In the genomic region with DNA sequence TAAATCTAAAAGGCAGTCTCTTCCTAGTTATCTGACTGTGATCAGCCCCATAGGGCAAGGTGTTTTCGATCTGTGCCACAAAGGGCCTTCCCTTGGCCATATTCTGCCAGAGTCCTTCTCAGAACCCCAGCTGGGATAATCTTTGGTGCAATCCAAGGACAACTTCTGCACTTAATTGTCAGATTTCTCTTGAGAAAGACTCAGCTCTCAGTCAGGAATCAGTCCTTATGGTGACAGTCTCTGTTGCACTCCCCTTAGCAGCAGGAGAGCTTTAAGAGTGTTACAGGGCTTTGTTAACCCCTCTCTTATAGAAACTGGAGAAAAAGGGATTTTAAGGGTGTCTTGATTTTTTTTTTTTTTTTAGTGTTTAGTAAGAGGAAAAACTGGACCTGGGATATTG, we compare ENCODE assay signal across 20 cellular contexts. TPM values are rescaled to one million over a fixed set of nuclear protein-coding genes. Genes with fewer than 3 reads are reported as not detected.
DNase-seq lines count a peak whose midpoint lies in the region; TF ChIP-seq lines count a peak whose summit lies in the region.
"Had no signal": no experiment of that assay in that cellular context is flagged by ENCODE, and none has a peak within 500 bp of the region (broad histone marks: within the 10 kb centered on the region; RNA-seq: fewer than 3 reads in every experiment).

No MANE protein-coding gene starts in this region.

- no peak overlapping the region for H4K5ac ChIP-seq in H9 (ENCODE audit: insufficient read length, low read depth, low read length)

- H3K23me2 ChIP-seq in H9 (ENCODE audit: insufficient read length, low read depth, low read length, poor library complexity, severe bottlenecking), result no peaks in the 10 kb centered on the region

- H3K18ac ChIP-seq in H9 (ENCODE audit: insufficient read length, low read depth, low read length), result no peak overlapping the region
- no peak overlapping the region for H3K18ac ChIP-seq in neuronal stem cell (ENCODE audit: low read length)

- H3K14ac ChIP-seq in H9 (ENCODE audit: insufficient read depth, low read length), result no peak overlapping the region
- no peak overlapping the region for H3K14ac ChIP-seq in neuronal stem cell (ENCODE audit: low read length)

- H3K27ac ChIP-seq in A673 (ENCODE audit: low read depth, low read length, poor library complexity, severe bottlenecking) (peak overlapping the region; percentile 10), H9 (ENCODE audit: insufficient read length, low read depth, low read length) (no peak overlapping the region), ectodermal cell (ENCODE audit: insufficient read depth, low read depth, low read length, poor library complexity, severe bottlenecking) (peak overlapping the region; percentile 23), neuronal stem cell (replicated peaks; ENCODE audit: low read length) (peak overlapping the region; percentile 58)
- H3K27ac ChIP-seq: HL-60 had no signal

- peaks cover 5 to 8% of the 10 kb centered on the region in 2 experiments for H3K4me1 Mint-ChIP-seq in H9

- H3K9me3 ChIP-seq in A673 (ENCODE audit: low read depth, low read length, poor library complexity, severe bottlenecking), result no peaks in the 10 kb centered on the region
- H3K9me3 ChIP-seq in H9 (ENCODE audit: control insufficient read depth, low read depth, low read length), result no peaks in the 10 kb centered on the region
- H3K9me3 ChIP-seq in ectodermal cell (ENCODE audit: control insufficient read depth, low read length), result no peaks in the 10 kb centered on the region
- H3K9me3 ChIP-seq in neuronal stem cell (replicated peaks in 1 of 2; ENCODE audit: control insufficient read depth in 2 of 2, insufficient read depth in 1 of 2, low read depth in 1 of 2, low read length in 2 of 2), result no peaks in the 10 kb centered on the region
- H3K9me3 ChIP-seq: BE2C had no signal

- no peak overlapping the region for H2BK20ac ChIP-seq in H9 (ENCODE audit: low read depth, low read length, poor library complexity, severe bottlenecking)

- no peaks in the 10 kb centered on the region; a peak in 1 of 7 replicates for H3K36me3 Mint-ChIP-seq in H9 (ENCODE audit: insufficient read depth in 1 of 3, low read depth in 3 of 3)

- H3K9me3 Mint-ChIP-seq in H9, result peaks cover 0 to 2% of the 10 kb centered on the region in 2 experiments; a peak in 2 of 5 replicates

- peak; percentile 69 for DNase-seq in A673 (ENCODE audit: low spot score)
- no peak for DNase-seq in H9
- no peak for DNase-seq in neuronal stem cell (ENCODE audit: low spot score)
- DNase-seq in effector CD8-positive, alpha-beta T cell (lab: John Stamatoyannopoulos, UW), result no peak
- DNase-seq in islet precursor cell, result no peak
- no peak for DNase-seq in NCI-H1092 (lab: John Stamatoyannopoulos, UW)
- DNase-seq: ACHN; BE2C; C1 segment of cervical spinal cord; CD4-positive, CD25-positive, alpha-beta regulatory T cell; CD8-positive, alpha-beta memory T cell; COR-L47; DMS 273 treated with DMSO at 0.1 percent for 48 hours; DMS53; DND-41; EL; HCEC 1CT had no signal

- no peak overlapping the region for H3K4ac ChIP-seq in H9 (ENCODE audit: low read depth, low read length)
- H3K4ac ChIP-seq in neuronal stem cell (ENCODE audit: low read length), result no peak overlapping the region

- H3T11ph ChIP-seq in H9 (ENCODE audit: low read length), result no peak overlapping the region

- TF ChIP-seq CTCF in A673 (conservative IDR thresholded peaks at IDR 0.05; ENCODE audit: low read depth, low read length), result no peak
- no peak for TF ChIP-seq CTCF in H9 (conservative IDR thresholded peaks at IDR 0.05)

- H3K79me1 ChIP-seq in H9 (ENCODE audit: insufficient read depth, low read depth, low read length, poor library complexity, severe bottlenecking), result no peaks in the 10 kb centered on the region
- H3K79me1 ChIP-seq in neuronal stem cell (ENCODE audit: low read depth, low read length), result no peaks in the 10 kb centered on the region

- no peak overlapping the region for H3K56ac ChIP-seq in H9 (ENCODE audit: insufficient read length, low read depth, low read length)

- POLR2A ChIA-PET in A673 (lab: Charles Lee; ENCODE audit: low non-redundant PET), result no interaction called here

- H3K9ac ChIP-seq in H9 (ENCODE audit: extremely low read depth, insufficient read length, low read length) (no peak overlapping the region), neuronal stem cell (ENCODE audit: low read depth, low read length, poor library complexity) (no peak overlapping the region)

- no peak overlapping the region for H2BK15ac ChIP-seq in H9 (ENCODE audit: low read depth, low read length)
- no peak overlapping the region for H2BK15ac ChIP-seq in neuronal stem cell (ENCODE audit: low read length)

- H3K27me3 ChIP-seq in A673 (replicated peaks; ENCODE audit: insufficient read depth, low read depth, low read length, poor library complexity), result no peaks in the 10 kb centered on the region
- H3K27me3 ChIP-seq in H9 (ENCODE audit: insufficient read depth, low read length), result no peaks in the 10 kb centered on the region
- H3K27me3 ChIP-seq in ectodermal cell (ENCODE audit: control insufficient read depth, insufficient read depth, low read length, poor library complexity, severe bottlenecking), result no peaks in the 10 kb centered on the region
- no peaks in the 10 kb centered on the region for H3K27me3 ChIP-seq in neuronal stem cell (ENCODE audit: control insufficient read depth in 3 of 3, insufficient read depth in 3 of 3, low read depth in 1 of 3, low read length in 3 of 3)
- H3K27me3 ChIP-seq: BE2C had no signal

- no peak overlapping the region for H3K4me3 Mint-ChIP-seq in H9
- H3K4me3 Mint-ChIP-seq: CD4-positive, CD25-positive, alpha-beta regulatory T cell; CD8-positive, alpha-beta memory T cell had no signal

- H2AFZ ChIP-seq in H9 (ENCODE audit: low read length) (no peak overlapping the region), neuronal stem cell (ENCODE audit: low read length) (peak overlapping the region; percentile 35)

- H3K79me2 ChIP-seq in H9 (ENCODE audit: insufficient read depth, low read length), result no peaks in the 10 kb centered on the region

- H4K8ac ChIP-seq in H9 (replicated peaks; ENCODE audit: insufficient read length, low read depth, low read length), result no peak overlapping the region
- no peak overlapping the region for H4K8ac ChIP-seq in neuronal stem cell (ENCODE audit: low read depth, low read length)

- H3K4me3 ChIP-seq in A673 (ENCODE audit: low read depth, low read length, poor library complexity, severe bottlenecking), result no peak overlapping the region
- H3K4me3 ChIP-seq in ectodermal cell (ENCODE audit: insufficient read depth, low read depth, low read length), result no peak overlapping the region
- no peak overlapping the region for H3K4me3 ChIP-seq in neuronal stem cell (ENCODE audit: low read length in 2 of 2)
- H3K4me3 ChIP-seq: GM12878 had no signal

- no peak overlapping the region for H2AK5ac ChIP-seq in H9 (ENCODE audit: insufficient read length, low read length)
- H2AK5ac ChIP-seq in neuronal stem cell (ENCODE audit: low read depth, low read length), result no peak overlapping the region

- H3K36me3 ChIP-seq in A673 (ENCODE audit: insufficient read depth, low read length, poor library complexity, severe bottlenecking) (no peaks in the 10 kb centered on the region), ectodermal cell (ENCODE audit: control insufficient read depth, insufficient read depth, low read length) (no peaks in the 10 kb centered on the region), neuronal stem cell (replicated peaks in 1 of 2; ENCODE audit: control insufficient read depth in 2 of 2, insufficient read depth in 2 of 2, low read length in 2 of 2) (no peaks in the 10 kb centered on the region)
- H3K36me3 ChIP-seq: BE2C had no signal

- CTCF ChIA-PET in A673 (lab: Charles Lee), result no interaction called here

- H2BK12ac ChIP-seq in H9 (ENCODE audit: insufficient read length, low read depth, low read length), result no peak overlapping the region
- no peak overlapping the region for H2BK12ac ChIP-seq in neuronal stem cell (ENCODE audit: low read length)

- BruUV-seq in A673 (replicated peaks; lab: Mats Ljungman, UMichigan), result no TSS peak

- no peak overlapping the region for H4K91ac ChIP-seq in H9 (ENCODE audit: insufficient read length, low read depth, low read length)
- no peak overlapping the region for H4K91ac ChIP-seq in neuronal stem cell (ENCODE audit: low read depth, low read length, poor library complexity)

- peak overlapping the region in 2 of 3 experiments; percentile 36 to 86; a peak in 2 of 7 replicates for H3K27ac Mint-ChIP-seq in H9
- H3K27ac Mint-ChIP-seq: CD8-positive, alpha-beta memory T cell had no signal

- H3K27me3 Mint-ChIP-seq in H9 (ENCODE audit: low read depth), result no peaks in the 10 kb centered on the region
- H3K27me3 Mint-ChIP-seq: CD4-positive, CD25-positive, alpha-beta regulatory T cell; CD8-positive, alpha-beta memory T cell had no signal

- H3K4me1 ChIP-seq in A673 (ENCODE audit: insufficient read depth, low read length, poor library complexity, severe bottlenecking) (peaks cover 22% of the 10 kb centered on the region), H9 (ENCODE audit: insufficient read depth, low read length) (no peaks in the 10 kb centered on the region), ectodermal cell (ENCODE audit: control insufficient read depth, insufficient read depth, low read length) (peaks cover 2% of the 10 kb centered on the region), neuronal stem cell (ENCODE audit: control insufficient read depth in 2 of 2, insufficient read depth in 1 of 2, low read depth in 1 of 2, low read length in 2 of 2) (no peaks in the 10 kb centered on the region)
- H3K4me1 ChIP-seq: BE2C had no signal

- no peak overlapping the region for H3K4me2 ChIP-seq in H9 (ENCODE audit: insufficient read depth, insufficient read length, low read length)
- no peak overlapping the region for H3K4me2 ChIP-seq in neuronal stem cell (ENCODE audit: insufficient read depth, low read length, poor library complexity, severe bottlenecking)

- H3K23ac ChIP-seq in H9 (ENCODE audit: insufficient read length, low read depth, low read length) (no peak overlapping the region), neuronal stem cell (ENCODE audit: low read depth, low read length, poor library complexity) (no peak overlapping the region)

- no peaks in the 10 kb centered on the region for H4K20me1 ChIP-seq in H9 (ENCODE audit: control insufficient read depth, insufficient read depth, insufficient read length)

- intact Hi-C loops in A673 (cut with micrococcal nuclease; ENCODE audit: unreplicated experiment), result no loop called here

- H2BK5ac ChIP-seq in H9 (ENCODE audit: insufficient read length, low read length) (no peak overlapping the region), neuronal stem cell (ENCODE audit: low read length) (no peak overlapping the region)

- no peak overlapping the region for H2BK120ac ChIP-seq in H9 (ENCODE audit: low read depth, low read length, poor library complexity, severe bottlenecking)
- no peak overlapping the region for H2BK120ac ChIP-seq in neuronal stem cell (ENCODE audit: low read depth, low read length)

- no CpG with 5 or more reads among the region's 1 CpG for WGBS in H9 (ENCODE audit: extremely low coverage, insufficient read length, low lambda C conversion rate)
- WGBS in ectodermal cell, 2 experiments, result 31 to 42% methylated on average over 1 of the region's 1 CpG
- no CpG with 5 or more reads among the region's 1 CpG for WGBS in neuronal stem cell (ENCODE audit: extremely low coverage in 2 of 2, insufficient read length in 2 of 2, insufficient replicate concordance in 1 of 2), 2 donors

RNA-seq across cellular contexts. Expression of gene RFX3, which starts 15.4 kb away (rescaled TPM):
- total RNA-seq in A673 (2021) (7.4 and 11.6 TPM in 2 replicates), H9 (2021) (9.3 and 9.9 TPM in 2 replicates)
- 26.3 TPM for polyA plus RNA-seq in ectodermal cell (2013, experiment 1 of 4)
- polyA plus RNA-seq in ectodermal cell (2013, experiment 2 of 4), result 28.5 TPM
- polyA plus RNA-seq in ectodermal cell (2013, experiment 3 of 4), result 20.8 TPM
- polyA plus RNA-seq in ectodermal cell (2013, experiment 4 of 4), result 23.6 TPM
- 15.3 TPM for polyA plus RNA-seq in neuronal stem cell (2013, experiment 1 of 2)
- 16.1 TPM for polyA plus RNA-seq in neuronal stem cell (2013, experiment 2 of 2)
